1 cellular context compared by ENCODE assay signal in genomic region chr19:49116544-49116943, GRCh38.
A peak's percentile ranks its signal among the peaks of the same experiment; 100 is the strongest.
TF ChIP-seq lines count a peak whose summit lies in the region.

No MANE protein-coding gene starts in this region.

TF ChIP-seq in K562, 482 proteins besides CTCF, POLR2A, EP300 and RAD21:
- TF ChIP-seq ZNF655 (CRISPR knock-in tag; IDR thresholded peaks at IDR 0.05) (no peak), SMARCE1 (IDR thresholded peaks at IDR 0.05) (no peak), ZNF644 (tag; IDR thresholded peaks at IDR 0.05; ENCODE audit: low read depth) (no peak), ZBTB26 (CRISPR knock-in tag; IDR thresholded peaks at IDR 0.05) (no peak), ZFX (CRISPR knock-in tag; IDR thresholded peaks at IDR 0.05) (peak; percentile 41; the same call in 1 of the 2 replicates), POLR2H (tag; IDR thresholded peaks at IDR 0.05; ENCODE audit: low read depth) (no peak), XRCC5 (IDR thresholded peaks at IDR 0.05; ENCODE audit: low read depth, low read length) (no peak), YBX1 (IDR thresholded peaks at IDR 0.05) (no peak), KLF10 (CRISPR knock-in tag; IDR thresholded peaks at IDR 0.05) (no peak), KDM1A (IDR thresholded peaks at IDR 0.05) (no peak), ZNF316 (IDR thresholded peaks at IDR 0.05) (0 out of 2 replicates have a peak, but pooled peaks have one; percentile 17), PKNOX1 (IDR thresholded peaks at IDR 0.05) (peak; percentile 40; the same call in 1 of the 2 replicates), FOXK1 (CRISPR knock-in tag; IDR thresholded peaks at IDR 0.05; ENCODE audit: borderline replicate concordance) (peak; percentile 74; the same call in 1 of the 2 replicates), HIVEP1 (CRISPR knock-in tag; IDR thresholded peaks at IDR 0.05) (no peak), SPI1 (IDR thresholded peaks at IDR 0.05; ENCODE audit: borderline replicate concordance, low read depth, low read length) (peak; percentile 99), ZNF57 (CRISPR knock-in tag; IDR thresholded peaks at IDR 0.05) (no peak), BACH1 (tag; IDR thresholded peaks at IDR 0.05) (no peak), ARID3A (IDR thresholded peaks at IDR 0.05; ENCODE audit: borderline replicate concordance, low read depth, low read length) (no peak), MAFG (tag; conservative IDR thresholded peaks at IDR 0.05) (peak; percentile 27; the same call in 1 of the 2 replicates), LCOR (CRISPR knock-in tag; IDR thresholded peaks at IDR 0.05) (no peak), ZNF76 (CRISPR knock-in tag; IDR thresholded peaks at IDR 0.05; ENCODE audit: borderline replicate concordance) (no peak), ARHGAP35 (IDR thresholded peaks at IDR 0.05; ENCODE audit: partially characterized antibody) (no peak), ZNF75A (CRISPR knock-in tag; IDR thresholded peaks at IDR 0.05) (no peak), EHMT2 (IDR thresholded peaks at IDR 0.05) (no peak), NFIC (IDR thresholded peaks at IDR 0.05) (peak; percentile 89), MAX (CRISPR knock-in tag; IDR thresholded peaks at IDR 0.05) (no peak), ZNF639 (CRISPR knock-in tag; conservative IDR thresholded peaks at IDR 0.05 in 1 of 2, IDR thresholded peaks at IDR 0.05 in 1 of 2) (no peak), ATF1 (CRISPR knock-in tag; IDR thresholded peaks at IDR 0.05) (no peak), ATF1 (tag; IDR thresholded peaks at IDR 0.05) (no peak), PCBP1 (IDR thresholded peaks at IDR 0.05; ENCODE audit: low read depth, low read length, poor library complexity, severe bottlenecking) (no peak), ZNF184 (CRISPR knock-in tag; IDR thresholded peaks at IDR 0.05) (no peak), CEBPB (tag; IDR thresholded peaks at IDR 0.05) (peak; percentile 80), GTF2E2 (tag; IDR thresholded peaks at IDR 0.05) (no peak), CBFA2T3 (IDR thresholded peaks at IDR 0.05) (0 out of 2 replicates have a peak, but pooled peaks have one; percentile 10), MCM5 (IDR thresholded peaks at IDR 0.05; ENCODE audit: low read depth) (no peak), SETDB1 (IDR thresholded peaks at IDR 0.05; ENCODE audit: low read length) (no peak), RUNX1 (IDR thresholded peaks at IDR 0.05; ENCODE audit: low read depth) (no peak), FOSL1 (tag; conservative IDR thresholded peaks at IDR 0.05) (no peak), SOX6 (IDR thresholded peaks at IDR 0.05) (no peak), TCFL5 (CRISPR knock-in tag; conservative IDR thresholded peaks at IDR 0.05) (no peak), ZBTB40 (IDR thresholded peaks at IDR 0.05) (no peak), ZBTB40 (CRISPR knock-in tag; IDR thresholded peaks at IDR 0.05) (no peak), KLF6 (CRISPR knock-in tag; IDR thresholded peaks at IDR 0.05; ENCODE audit: borderline replicate concordance) (no peak), ZNF436 (CRISPR knock-in tag; IDR thresholded peaks at IDR 0.05) (no peak)
